ENCODE assay signal across 13 cellular contexts in genomic region chr2:141611-142010, GRCh38.
"Had no signal": no experiment of that assay in that cellular context is flagged by ENCODE, and none has a peak within 500 bp of the region (broad histone marks: within the 10 kb centered on the region; RNA-seq: fewer than 3 reads in every experiment).

No MANE protein-coding gene starts in this region.

- DNase-seq: activated CD4-positive, CD25-positive, alpha-beta regulatory T cell; activated CD8-positive, alpha-beta memory T cell treated with anti-CD3 and anti-CD28 coated beads, Interleukin-2, amount 50 U/mL, for 4 hours; activated naive CD4-positive, alpha-beta T cell treated with anti-CD3 and anti-CD28 coated beads, Interleukin-2, amount 50 U/mL, for 16 hours; activated naive CD8-positive, alpha-beta T cell treated with anti-CD3 and anti-CD28 coated beads, Interleukin-2, amount 10 ng/mL, durations not matched to agents 7 days and 5 days; aorta; NCI-H1105; T1000 had no signal

- H3K36me3 ChIP-seq: adrenal gland had no signal

- H3K9me3 ChIP-seq: adrenal gland had no signal

- H3K4me3 ChIP-seq: adrenal gland, SK-N-MC had no signal

- H3K27ac ChIP-seq: adrenal gland, SK-N-MC had no signal

- H3K27me3 ChIP-seq: adrenal gland had no signal

- H3K4me1 ChIP-seq: adrenal gland had no signal

- ATAC-seq: activated CD4-positive, alpha-beta T cell treated with anti-CD3 and anti-CD28 coated beads for 36 hours; activated CD8-positive, alpha-beta T cell treated with anti-CD3 and anti-CD28 coated beads for 36 hours; Right ventricle myocardium inferior; T-cell had no signal
